Comparison of ENCODE assay signal across 21 cellular contexts in the genomic region with DNA sequence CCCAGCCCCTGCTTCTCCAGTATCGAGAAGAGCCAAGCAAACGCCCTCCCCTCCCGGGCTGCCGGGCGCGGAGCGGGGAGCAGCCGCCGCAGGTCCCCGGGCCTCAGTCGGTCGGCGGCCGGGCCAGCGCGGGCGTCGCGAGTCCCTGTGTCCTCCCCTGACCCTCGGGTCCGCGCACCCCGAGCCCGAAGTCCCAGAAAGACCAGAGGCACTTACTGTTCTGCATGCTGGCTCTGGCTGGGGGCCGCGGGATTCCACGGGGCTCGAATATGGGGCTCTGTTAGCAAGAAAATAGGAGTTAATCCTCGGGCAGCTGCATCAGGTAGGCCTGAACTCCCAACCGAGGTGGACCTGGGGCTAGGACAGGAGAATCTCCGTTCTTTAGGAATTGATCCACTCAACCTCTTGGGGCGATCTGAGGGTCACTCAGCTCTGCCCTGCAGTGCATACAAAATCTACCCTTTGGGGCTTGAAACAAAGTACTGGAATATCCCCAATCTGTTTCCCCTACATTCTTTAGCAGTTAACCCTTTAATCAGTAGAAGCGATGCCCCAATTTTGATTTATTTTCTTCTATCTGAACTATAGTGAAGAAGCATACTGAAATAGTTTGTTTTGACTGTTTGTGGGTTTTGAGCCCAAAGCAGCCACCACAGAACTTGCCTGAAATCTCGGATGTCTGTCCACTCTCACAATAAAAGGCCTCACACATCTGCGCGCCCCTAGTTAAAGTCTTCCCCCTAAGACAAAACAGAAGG. TPM values are rescaled to one million over a fixed set of nuclear protein-coding genes. Genes with fewer than 3 reads are reported as not detected.
DNase-seq lines count a peak whose midpoint lies in the region; ATAC-seq and TF ChIP-seq lines count a peak whose summit lies in the region.
"Had no signal": no experiment of that assay in that cellular context is flagged by ENCODE, and none has a peak within 500 bp of the region (broad histone marks: within the 10 kb centered on the region; RNA-seq: fewer than 3 reads in every experiment).

No MANE protein-coding gene starts in this region.

- no peak overlapping the region for H4K91ac ChIP-seq in trophoblast cell (ENCODE audit: low read depth, low read length)

- H2BK5ac ChIP-seq in trophoblast cell (ENCODE audit: low read depth, low read length, poor library complexity): no peak overlapping the region

- in situ Hi-C loops in GM13977 (cut with MboI; ENCODE audit: low pct_unique_long_range_greater_than_20kb, low sequenced_read_pairs, unreplicated experiment): loop anchor here (25.0 kb wide), 1 partner anchor 631 kb away; a partner anchor contains a TSS

- H3K9me3 Mint-ChIP-seq in glutamatergic neuron (ENCODE audit: unreplicated experiment): peaks cover 26% of the 10 kb centered on the region
- H3K9me3 Mint-ChIP-seq: activated CD4-positive, alpha-beta memory T cell treated with anti-CD3 and anti-CD28 coated beads, Interleukin-2, amount 10 ng/mL, durations not matched to agents 7 days and 5 days; activated naive CD8-positive, alpha-beta T cell treated with anti-CD3 and anti-CD28 coated beads, Interleukin-2, amount 50 U/mL, for 24 hours had no signal

- H2AFZ ChIP-seq in trophoblast cell (ENCODE audit: insufficient read depth, low read length, poor library complexity): peak overlapping the region; percentile 13

- H3K4ac ChIP-seq in trophoblast cell (ENCODE audit: low read depth, low read length): no peak overlapping the region

- no peak overlapping the region for H2BK120ac ChIP-seq in trophoblast cell (ENCODE audit: insufficient read depth, low read length, poor library complexity)

- peaks cover 46% of the 10 kb centered on the region for H3K4me1 Mint-ChIP-seq in glutamatergic neuron (ENCODE audit: low read depth, unreplicated experiment)

- H2AK5ac ChIP-seq in trophoblast cell (ENCODE audit: low read length): no peak overlapping the region

- H3K4me3 Mint-ChIP-seq in glutamatergic neuron (ENCODE audit: unreplicated experiment): peak overlapping the region; percentile 90
- H3K4me3 Mint-ChIP-seq: activated CD4-positive, alpha-beta memory T cell treated with anti-CD3 and anti-CD28 coated beads, Interleukin-2, amount 10 ng/mL, durations not matched to agents 7 days and 5 days; activated naive CD8-positive, alpha-beta T cell treated with anti-CD3 and anti-CD28 coated beads, Interleukin-2, amount 50 U/mL, for 24 hours; stimulated activated naive B cell treated with anti-CD40 and anti-IgM and Interleukin-4, amounts not matched to agents 10 μg/mL and 1 μg/mL and 100 μg/mL, for 72 hours had no signal

- H3K18ac ChIP-seq in trophoblast cell (ENCODE audit: low read length): no peak overlapping the region

- H3K4me1 ChIP-seq in trophoblast cell (ENCODE audit: control insufficient read depth in 1 of 2, insufficient read depth in 2 of 2, low read length in 2 of 2): peaks cover 18 to 21% of the 10 kb centered on the region in 2 experiments

- H3K23ac ChIP-seq in trophoblast cell (ENCODE audit: low read length): no peak overlapping the region

- H4K12ac ChIP-seq in trophoblast cell (ENCODE audit: low read depth, low read length): no peak overlapping the region

- H4K8ac ChIP-seq in trophoblast cell (ENCODE audit: low read depth, low read length): no peak overlapping the region

- no peaks in the 10 kb centered on the region for H3K79me2 ChIP-seq in trophoblast cell (ENCODE audit: control insufficient read depth, insufficient read depth, low read length, poor library complexity)

- peaks cover 6% of the 10 kb centered on the region for H3K9me3 ChIP-seq in trophoblast cell (ENCODE audit: insufficient read depth, low read depth, low read length)
- H3K9me3 ChIP-seq: HAP-1, transverse colon had no signal

- H3K79me1 ChIP-seq in trophoblast cell (ENCODE audit: low read length): no peaks in the 10 kb centered on the region

- WGBS in trophoblast cell (ENCODE audit: extremely low coverage, insufficient coverage, insufficient read length): no CpG with 5 or more reads among the region's 36 CpGs

- no peak overlapping the region for H3K14ac ChIP-seq in trophoblast cell (ENCODE audit: low read length)

- H3K4me2 ChIP-seq in trophoblast cell (ENCODE audit: low read length): no peak overlapping the region

- TF ChIP-seq CTCF in GM13977 (IDR thresholded peaks at IDR 0.05; ENCODE audit: extremely low read depth, insufficient read depth, missing control alignments) (no peak), glutamatergic neuron (IDR thresholded peaks at IDR 0.05; ENCODE audit: partially characterized antibody, unreplicated experiment) (no peak)

- DNase-seq in GM13977 (ENCODE audit: low spot score) (peak; percentile 36), glutamatergic neuron (no peak), trophoblast cell (no peak), hepatic stellate cell (ENCODE audit: low spot score) (no peak)
- DNase-seq: activated CD4-positive, alpha-beta memory T cell treated with anti-CD3 and anti-CD28 coated beads, Interleukin-2, amount 10 ng/mL, durations not matched to agents 7 days and 5 days; activated naive CD8-positive, alpha-beta T cell treated with anti-CD3 and anti-CD28 coated beads, Interleukin-2, amount 50 U/mL, for 24 hours; GF-D8; NCI-H1417; stimulated activated CD4-positive, alpha-beta T cell treated with anti-CD3 and anti-CD28 coated beads, Interleukin-12 subunit alpha, Interleukin-12 subunit beta, amount 100 ng/mL, for 4 hours; stimulated activated naive B cell treated with anti-CD40 and anti-IgM and Interleukin-4, amounts not matched to agents 10 μg/mL and 1 μg/mL and 100 μg/mL, for 72 hours; transverse colon had no signal

- H3K36me3 ChIP-seq in trophoblast cell (ENCODE audit: control insufficient read depth in 1 of 2, insufficient read depth in 2 of 2, low read length in 2 of 2): no peaks in the 10 kb centered on the region
- H3K36me3 ChIP-seq: HAP-1, Peyer's patch, transverse colon had no signal

- H3K36me3 Mint-ChIP-seq in glutamatergic neuron (ENCODE audit: unreplicated experiment): peaks cover 8% of the 10 kb centered on the region

- no peak overlapping the region for H3K27ac Mint-ChIP-seq in glutamatergic neuron (ENCODE audit: unreplicated experiment)
- H3K27ac Mint-ChIP-seq: activated CD4-positive, alpha-beta memory T cell treated with anti-CD3 and anti-CD28 coated beads, Interleukin-2, amount 10 ng/mL, durations not matched to agents 7 days and 5 days; activated naive CD8-positive, alpha-beta T cell treated with anti-CD3 and anti-CD28 coated beads, Interleukin-2, amount 50 U/mL, for 24 hours; stimulated activated naive B cell treated with anti-CD40 and anti-IgM and Interleukin-4, amounts not matched to agents 10 μg/mL and 1 μg/mL and 100 μg/mL, for 72 hours had no signal

- no peak overlapping the region for H3K4me3 ChIP-seq in trophoblast cell (ENCODE audit: low read depth, low read length)
- H3K4me3 ChIP-seq: HAP-1, Peyer's patch, transverse colon had no signal

- peaks cover 88% of the 10 kb centered on the region for H3K27me3 ChIP-seq in trophoblast cell (ENCODE audit: insufficient read depth, low read length)

- peaks cover 55% of the 10 kb centered on the region for H3K27me3 Mint-ChIP-seq in glutamatergic neuron (ENCODE audit: unreplicated experiment)

- no peak overlapping the region for H3K9ac ChIP-seq in trophoblast cell (ENCODE audit: low read length)

- H2BK12ac ChIP-seq in trophoblast cell (ENCODE audit: low read length): no peak overlapping the region

- ATAC-seq in GM19023 (IDR thresholded peaks at IDR 0.05; ENCODE audit: unreplicated experiment): no peak
- ATAC-seq in GM19452 (IDR thresholded peaks at IDR 0.05; ENCODE audit: unreplicated experiment): no peak
- ATAC-seq in GM21723 (IDR thresholded peaks at IDR 0.05; ENCODE audit: unreplicated experiment): no peak
- ATAC-seq: activated naive CD8-positive, alpha-beta T cell treated with anti-CD3 and anti-CD28 coated beads, Interleukin-2, amount 50 U/mL, for 24 hours; stimulated activated naive B cell treated with anti-CD40 and anti-IgM and Interleukin-4, amounts not matched to agents 10 μg/mL and 1 μg/mL and 100 μg/mL, for 72 hours had no signal

- H3K27ac ChIP-seq in angular gyrus (ENCODE audit: low read depth, low read length) (peak overlapping the region; percentile 29), trophoblast cell (ENCODE audit: low read depth, low read length) (no peak overlapping the region)
- H3K27ac ChIP-seq: Peyer's patch, transverse colon, VCaP had no signal

RNA-seq across cellular contexts. Expression of a gene that starts 4.8 kb away (rescaled TPM):
- total RNA-seq in glutamatergic neuron (ENCODE audit: unreplicated experiment): 30.7 TPM
- not detected in 2 replicates for polyA plus RNA-seq in trophoblast cell (2013)
- total RNA-seq: activated CD4-positive, alpha-beta memory T cell treated with anti-CD3 and anti-CD28 coated beads, Interleukin-2, amount 10 ng/mL, durations not matched to agents 7 days and 5 days; fibroblast of villous mesenchyme; liver; posterior vena cava had no signal
- polyA plus RNA-seq: liver had no signal
